8 cellular contexts compared by ENCODE assay signal in genomic region chr12:57896139-57896436, GRCh38. TPM values are rescaled to one million over a fixed set of nuclear protein-coding genes. Genes with fewer than 3 reads are reported as not detected.
DNase-seq lines count a peak whose midpoint lies in the region; ATAC-seq, FAIRE-seq and TF ChIP-seq lines count a peak whose summit lies in the region.

No MANE protein-coding gene starts in this region.

- DNase-seq in HFF-Myc (ENCODE audit: extremely low read depth, low read depth) (no peak), activated B cell treated with CpG ODN at 0.5 μM for 24 hours (no peak), right cardiac atrium (peak in 1 of 3 donors; percentile 69), small intestine (no peak), NCI-H510A treated with DMSO at 0.1 percent for 48 hours (lab: John Stamatoyannopoulos, UW) (no peak), NCI-H187 treated with DMSO at 0.1 percent for 48 hours (lab: John Stamatoyannopoulos, UW) (no peak), DMS153 (lab: John Stamatoyannopoulos, UW) (no peak), NCI-H1436 (lab: John Stamatoyannopoulos, UW) (no peak)

- no peaks in the 10 kb centered on the region for H3K36me3 ChIP-seq in small intestine (ENCODE audit: control insufficient read depth in 2 of 2, insufficient read depth in 2 of 2, low read length in 2 of 2)

- CTCF ChIA-PET in activated B cell treated with CpG ODN at 0.5 μM for 24 hours (lab: Charles Lee) = interaction anchor here (1.2 to 5.8 kb wide), 10 partner anchors 9 to 140 kb away, joined by 3 to 35 read pairs (median 9); no protein-coding TSS in a partner anchor

- TF ChIP-seq CTCF in HFF-Myc (IDR thresholded peaks at IDR 0.05; ENCODE audit: low read depth, low read length, missing control alignments) = no peak
- TF ChIP-seq CTCF in activated B cell treated with CpG ODN at 0.5 μM for 24 hours (IDR thresholded peaks at IDR 0.05) = no peak

- peak overlapping the region; percentile 39 for H3K4me3 ChIP-seq in HFF-Myc (replicated peaks; ENCODE audit: low read depth, low read length)
- H3K4me3 ChIP-seq in right cardiac atrium (ENCODE audit: low read length) = peak overlapping the region; percentile 98
- H3K4me3 ChIP-seq in small intestine (ENCODE audit: low read depth in 1 of 2, low read length in 2 of 2) = peak overlapping the region; percentile 53 to 64

- FAIRE-seq in small intestine (lab: Jason Lieb, UNC) = no peak

- peaks cover 38% of the 10 kb centered on the region for H3K4me1 ChIP-seq in right cardiac atrium (ENCODE audit: control insufficient read depth, insufficient read depth, low read length)
- peaks cover 0 to 15% of the 10 kb centered on the region in 2 donors for H3K4me1 ChIP-seq in small intestine (ENCODE audit: control insufficient read depth in 2 of 2, insufficient read depth in 1 of 2, low read depth in 1 of 2, low read length in 1 of 2)

- no peaks in the 10 kb centered on the region for H3K36me3 Mint-ChIP-seq in activated B cell treated with CpG ODN at 0.5 μM for 24 hours (ENCODE audit: low read depth)

- peaks cover 73% of the 10 kb centered on the region for H3K4me1 Mint-ChIP-seq in activated B cell treated with CpG ODN at 0.5 μM for 24 hours

- WGBS in right cardiac atrium = 4% methylated on average over 6 of the region's 6 CpGs
- 18 to 27% (median 23%) methylated on average over 6 of the region's 6 CpGs for WGBS in small intestine, 3 donors

- H3K9me3 ChIP-seq in right cardiac atrium (ENCODE audit: control insufficient read depth, low read length) = no peaks in the 10 kb centered on the region
- no peaks in the 10 kb centered on the region for H3K9me3 ChIP-seq in small intestine (ENCODE audit: control insufficient read depth, low read depth)

- H3K4me3 Mint-ChIP-seq in activated B cell treated with CpG ODN at 0.5 μM for 24 hours = peak overlapping the region; percentile 77

- H3K9me3 Mint-ChIP-seq in activated B cell treated with CpG ODN at 0.5 μM for 24 hours = no peaks in the 10 kb centered on the region

- H3K27ac ChIP-seq in right cardiac atrium (ENCODE audit: low read length) = peak overlapping the region; percentile 100
- H3K27ac ChIP-seq in small intestine (ENCODE audit: low read depth in 1 of 2, low read length in 1 of 2) = peak overlapping the region; percentile 1 to 89

- POLR2A ChIA-PET in activated B cell treated with CpG ODN at 0.5 μM for 24 hours (lab: Charles Lee) = interaction anchor here (0.5 to 7.3 kb wide), 6 partner anchors 31 to 171 kb away, joined by 3 to 122 read pairs (median 4); partner anchors contain the start of genes CTDSP2 and TSFM

- intact Hi-C loops in activated B cell treated with CpG ODN at 0.5 μM for 24 hours (cut with micrococcal nuclease) = loop anchor here (2.0 kb wide), 1 partner anchor 93 kb away; no protein-coding TSS in a partner anchor
- intact Hi-C loops in right cardiac atrium (cut with DNase I) = loop anchor here in 1 of 4 donors (5.0 kb wide), 2 partner anchors 49 to 64 kb away; partner anchors contain the start of gene CTDSP2

- H3K27me3 ChIP-seq in right cardiac atrium (ENCODE audit: control insufficient read depth, insufficient read depth) (no peaks in the 10 kb centered on the region), small intestine (ENCODE audit: control insufficient read depth in 2 of 2, insufficient read depth in 2 of 2, low read length in 2 of 2) (no peaks in the 10 kb centered on the region)

- H3K27me3 Mint-ChIP-seq in activated B cell treated with CpG ODN at 0.5 μM for 24 hours = no peaks in the 10 kb centered on the region

- peak overlapping the region; percentile 75 for H3K27ac Mint-ChIP-seq in activated B cell treated with CpG ODN at 0.5 μM for 24 hours

- no peak for ATAC-seq in activated B cell treated with CpG ODN at 0.5 μM for 24 hours (ENCODE audit: low read depth)
- ATAC-seq in right cardiac atrium = peak; percentile 3

RNA-seq across cellular contexts. Expression of gene ATP23, which starts 45.3 kb away (rescaled TPM):
- total RNA-seq in activated B cell treated with CpG ODN at 0.5 μM for 24 hours (3.0 and 3.9 TPM in 2 replicates), right cardiac atrium (10 to 100 TPM in 2 of 4 donors, 1 to 10 TPM in 2; 6.4 to 11.9 (median 8.4) TPM)
- polyA plus RNA-seq in right cardiac atrium (14.3 TPM), small intestine (10 to 100 TPM in 2 of 3 donors, 1 to 10 TPM in 1; 5.4 to 15.4 (median 10.2) TPM)

RNA-seq across cellular contexts. Expression of gene CTDSP2, which starts 49.6 kb away (rescaled TPM):
- total RNA-seq in activated B cell treated with CpG ODN at 0.5 μM for 24 hours (73.2 and 81.5 TPM in 2 replicates), right cardiac atrium (100 to 1,000 TPM in 2 of 4 donors, 10 to 100 TPM in 2; 94.3 to 116 (median 103) TPM)
- polyA plus RNA-seq in right cardiac atrium (41.7 TPM), small intestine (10 to 100 TPM; 35.1 to 58.1 (median 45.4) TPM)

Comparison
In these comparisons a context has a peak if more than half of its experiments do, and no peak if none do; other contexts are left out.
1. H3K4me3 ChIP-seq: peak in every context shown above with its lines; median percentile 98 in right cardiac atrium; 58 in small intestine; 39 in HFF-Myc.